ENCODE assay signal across 33 cellular contexts in the genomic region with DNA sequence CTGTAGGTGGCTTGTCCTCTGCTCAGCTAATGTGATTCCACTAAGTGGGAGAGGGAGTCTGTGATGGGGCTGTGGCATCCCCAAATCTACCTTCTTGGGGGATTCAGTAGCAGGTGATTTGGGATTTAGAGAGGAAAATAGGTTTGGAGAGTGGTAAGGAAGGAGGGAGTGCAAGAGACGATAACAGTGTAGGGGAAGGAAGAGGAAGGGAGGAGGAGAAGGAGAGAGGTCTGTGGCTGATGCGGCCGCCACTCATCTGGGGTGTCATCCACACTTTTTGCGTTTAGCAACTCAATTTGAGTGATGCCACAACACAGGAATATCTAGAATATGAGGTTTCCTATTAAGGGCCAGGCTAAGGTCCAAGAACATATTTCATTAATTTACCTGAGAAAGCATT. TPM values are rescaled to one million over a fixed set of nuclear protein-coding genes. Genes with fewer than 3 reads are reported as not detected.
"Had no signal": no experiment of that assay in that cellular context is flagged by ENCODE, and none has a peak within 500 bp of the region (broad histone marks: within the 10 kb centered on the region; RNA-seq: fewer than 3 reads in every experiment).

No MANE protein-coding gene starts in this region.

- H3K4me3 ChIP-seq: coronary artery, gastroesophageal sphincter had no signal

- H3K9me3 ChIP-seq: gastroesophageal sphincter had no signal

- H3K27me3 ChIP-seq: brain microvascular endothelial cell, gastroesophageal sphincter had no signal

- H3K4me1 ChIP-seq: gastroesophageal sphincter had no signal

- H3K27ac ChIP-seq: brain microvascular endothelial cell, coronary artery, dorsolateral prefrontal cortex, gastroesophageal sphincter had no signal

- H3K36me3 ChIP-seq: brain microvascular endothelial cell, gastroesophageal sphincter, WERI-Rb-1 had no signal

- DNase-seq: activated B cell treated with CpG ODN at 0.5 μM for 24 hours; activated CD4-positive, alpha-beta T cell treated with anti-CD3 and anti-CD28 coated beads for 48 hours; activated CD4-positive, alpha-beta T cell treated with anti-CD3 and anti-CD28 coated beads, Interleukin-2, amount 50 U/mL, for 1 hour; activated CD4-positive, alpha-beta T cell treated with anti-CD3 and anti-CD28 coated beads, Interleukin-2, amount 50 U/mL, for 48 hours; activated CD8-positive, alpha-beta memory T cell treated with anti-CD3 and anti-CD28 coated beads, Interleukin-2, amount 10 ng/mL, durations not matched to agents 7 days and 5 days; activated CD8-positive, alpha-beta memory T cell treated with anti-CD3 and anti-CD28 coated beads, Interleukin-2, amount 50 U/mL, for 4 hours; activated CD8-positive, alpha-beta T cell treated with anti-CD3 and anti-CD28 coated beads, Interleukin-2, amount 10 ng/mL, durations not matched to agents 7 days and 5 days; activated effector memory CD4-positive, alpha-beta T cell treated with anti-CD3 and anti-CD28 coated beads, Interleukin-2, amount 50 U/mL, for 16 hours; activated naive CD4-positive, alpha-beta T cell treated with anti-CD3 and anti-CD28 coated beads for 36 hours; activated naive CD8-positive, alpha-beta T cell treated with anti-CD3 and anti-CD28 coated beads for 36 hours; activated T-cell treated with anti-CD3 and anti-CD28 coated beads, Interleukin-2, amount 50 U/mL, for 1 hour; activated T-cell treated with anti-CD3 and anti-CD28 coated beads, Interleukin-2, amount 50 U/mL, for 48 hours; amniotic stem cell; anterior cingulate cortex; brain microvascular endothelial cell; dorsolateral prefrontal cortex; effector memory CD4-positive, alpha-beta T cell; foreskin melanocyte; head of caudate nucleus; T-helper 1 cell; T-helper 17 cell; T1000 had no signal

RNA-seq across cellular contexts. Expression of a gene that starts 23.8 kb away (rescaled TPM):
- total RNA-seq: activated B cell treated with CpG ODN at 0.5 μM for 24 hours; activated CD8-positive, alpha-beta memory T cell treated with anti-CD3 and anti-CD28 coated beads for 36 hours; activated CD8-positive, alpha-beta memory T cell treated with anti-CD3 and anti-CD28 coated beads, Interleukin-2, amount 10 ng/mL, durations not matched to agents 7 days and 5 days; activated CD8-positive, alpha-beta T cell treated with anti-CD3 and anti-CD28 coated beads, Interleukin-2, amount 10 ng/mL, durations not matched to agents 7 days and 5 days; activated naive CD4-positive, alpha-beta T cell treated with anti-CD3 and anti-CD28 coated beads for 36 hours; activated naive CD8-positive, alpha-beta T cell treated with anti-CD3 and anti-CD28 coated beads for 36 hours; activated T-helper 1 cell treated with anti-CD3 and anti-CD28 coated beads, Interleukin-12 subunit alpha, Interleukin-12 subunit beta, Interleukin-2, Interleukin-4 antibody, amounts not matched to agents 30 ng/mL and 10 ng/mL and 1 ng/mL, durations not matched to agents 14 hours and 24 hours and 36 hours; activated T-helper 2 cell treated with anti-CD3 and anti-CD28 coated beads, Interferon-gamma antibody, Interleukin-2, Interleukin-4, amounts not matched to agents 10 μg/mL and 5 μg/mL and 100 μg/mL, durations not matched to agents 14 hours and 24 hours and 36 hours; bronchial epithelial cell; epithelial cell of proximal tubule; fibroblast of lung; fibroblast of villous mesenchyme; glomerular endothelial cell; T-helper 17 cell had no signal
- polyA plus RNA-seq: fibroblast of lung had no signal
